In the genomic region with DNA sequence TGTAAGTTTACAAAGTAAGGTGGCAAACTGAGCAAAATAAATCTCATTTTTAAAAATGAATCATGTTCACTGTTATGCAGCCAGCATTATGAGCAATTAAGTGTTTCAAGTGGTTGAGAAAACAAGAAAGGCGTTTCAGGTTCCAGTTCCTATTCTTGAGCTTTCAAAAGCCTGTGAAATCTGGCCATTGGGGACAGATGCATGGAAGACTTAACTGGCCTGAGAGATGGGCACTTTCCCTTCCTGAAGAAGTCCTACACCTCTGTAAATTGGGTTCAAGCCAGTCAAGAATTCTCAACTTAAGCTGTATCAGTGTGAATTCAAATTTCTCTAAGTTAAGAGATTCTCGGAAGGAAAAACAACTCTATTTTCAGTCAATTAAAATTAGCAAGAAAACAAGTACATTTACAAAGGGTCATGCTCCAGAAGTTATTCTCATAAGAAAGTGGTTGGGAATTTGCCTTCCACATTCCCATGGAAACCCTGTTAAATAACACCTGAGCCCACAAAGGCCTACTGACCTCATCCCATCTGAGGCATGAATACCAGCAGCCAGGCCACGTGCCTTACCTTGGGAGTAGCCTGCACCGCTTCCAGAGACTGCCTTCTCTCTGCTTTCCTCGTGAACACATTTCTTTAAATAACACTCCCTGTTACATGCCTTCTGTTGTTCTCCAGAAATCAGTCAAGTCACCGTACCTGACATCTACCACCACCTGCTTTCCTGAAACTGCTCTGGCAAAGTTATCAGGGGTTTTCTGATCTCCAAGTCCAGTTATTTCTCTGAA, we compare ENCODE assay signal across 10 cellular contexts. TPM values are rescaled to one million over a fixed set of nuclear protein-coding genes. Genes with fewer than 3 reads are reported as not detected.
A peak's percentile ranks its signal among the peaks of the same experiment; 100 is the strongest.
DNase-seq lines count a peak whose midpoint lies in the region; ATAC-seq and TF ChIP-seq lines count a peak whose summit lies in the region.
"Had no signal": no experiment of that assay in that cellular context is flagged by ENCODE, and none has a peak within 500 bp of the region (broad histone marks: within the 10 kb centered on the region; RNA-seq: fewer than 3 reads in every experiment).

No MANE protein-coding gene starts in this region.

- H3K36me3 ChIP-seq in thymus (ENCODE audit: control insufficient read depth, insufficient read depth), result no peaks in the 10 kb centered on the region

- H3K9me3 ChIP-seq in thymus (ENCODE audit: control insufficient read depth), result no peaks in the 10 kb centered on the region

- H3K4me1 ChIP-seq in thymus (ENCODE audit: control insufficient read depth, insufficient read depth, low read length), result no peaks in the 10 kb centered on the region

- DNase-seq in GM10248 (ENCODE audit: extremely low spot score) (peak; percentile 45), cerebellar cortex (ENCODE audit: low spot score) (peak; percentile 67), germinal center (ENCODE audit: low spot score) (no peak), NCI-H187 (lab: John Stamatoyannopoulos, UW) (no peak)
- no peak for DNase-seq in stimulated activated CD4-positive, alpha-beta T cell treated with anti-CD3 and anti-CD28 coated beads, Interleukin-1b, Interleukin-23, amount 100 ng/mL, for 48 hours

- TF ChIP-seq CTCF in GM10248 (IDR thresholded peaks at IDR 0.05; ENCODE audit: control extremely low read depth, extremely low read depth, low read depth, missing control alignments), result no peak

- ATAC-seq in GM21367 (IDR thresholded peaks at IDR 0.05; ENCODE audit: unreplicated experiment) (peak; percentile 66), HG03520 (IDR thresholded peaks at IDR 0.05; ENCODE audit: unreplicated experiment) (peak; percentile 66)
- ATAC-seq: HCT116 had no signal

- H3K27ac ChIP-seq in thymus (ENCODE audit: low read depth), result peak overlapping the region; percentile 25
- H3K27ac ChIP-seq: skin epidermis had no signal

- POLR2A ChIA-PET in GM10248 (lab: Yijun Ruan, JAX), result interaction anchor here (0.6 to 1.4 kb wide), 5 partner anchors 9 to 53 kb away, joined by 3 to 6 read pairs (median 3); partner anchors contain the start of gene MAP3K5

- WGBS in thymus, result 92% methylated on average over 6 of the region's 6 CpGs

- H3K4me3 ChIP-seq in thymus (ENCODE audit: low read length), result no peak overlapping the region
- H3K4me3 ChIP-seq: skin epidermis had no signal

- CTCF ChIA-PET in GM10248 (lab: Yijun Ruan, JAX), result interaction anchor here (0.9 to 5.5 kb wide), 9 partner anchors 11 to 72 kb away, joined by 3 to 40 read pairs (median 3); partner anchors contain the start of gene MAP3K5

- no peaks in the 10 kb centered on the region for H3K27me3 ChIP-seq in thymus (ENCODE audit: control insufficient read depth, insufficient read depth)

RNA-seq across cellular contexts. Expression of gene MAP3K5, which starts 19.4 kb away (rescaled TPM):
- polyA plus RNA-seq in thymus, result 23.0 TPM

RNA-seq across cellular contexts. Expression of gene PEX7, which starts 49.5 kb away (rescaled TPM):
- polyA plus RNA-seq in thymus, result 8.4 TPM

Comparison
In these comparisons a context has a peak if more than half of its experiments do, and no peak if none do; other contexts are left out.
1. DNase-seq: peak in GM10248 (single experiment) and cerebellar cortex (single experiment); none in germinal center (single experiment), NCI-H187 (0 of 2) and stimulated activated CD4-positive, alpha-beta T cell treated with anti-CD3 and anti-CD28 coated beads, Interleukin-1b, Interleukin-23, amount 100 ng/mL, for 48 hours (single experiment).